Comparison of ENCODE assay signal across 23 cellular contexts in genomic region chr11:13134886-13135285, GRCh38.
DNase-seq lines count a peak whose midpoint lies in the region; ATAC-seq and TF ChIP-seq lines count a peak whose summit lies in the region.
"Had no signal": no experiment of that assay in that cellular context is flagged by ENCODE, and none has a peak within 500 bp of the region (broad histone marks: within the 10 kb centered on the region; RNA-seq: fewer than 3 reads in every experiment).

No MANE protein-coding gene starts in this region.

- WGBS in SK-N-SH (ENCODE audit: low lambda C conversion rate) = 96% methylated on average over 2 of the region's 2 CpGs
- WGBS in prostate gland = 87% methylated on average over 2 of the region's 2 CpGs

- H3K9me3 ChIP-seq in SK-N-SH = no peaks in the 10 kb centered on the region
- no peaks in the 10 kb centered on the region for H3K9me3 ChIP-seq in prostate gland
- H3K9me3 ChIP-seq: body of pancreas, gastrocnemius medialis, neutrophil, right atrium auricular region, tibial artery had no signal

- TF ChIP-seq CTCF in SK-N-SH (IDR thresholded peaks at IDR 0.05) (no peak), prostate gland (IDR thresholded peaks at IDR 0.05) (no peak), coronary artery (IDR thresholded peaks at IDR 0.05) (no peak)

- POLR2A ChIA-PET in SK-N-SH (lab: Yijun Ruan, JAX) = no interaction called here

- H3K27me3 ChIP-seq in SK-N-SH (ENCODE audit: insufficient read depth) = no peaks in the 10 kb centered on the region
- no peaks in the 10 kb centered on the region for H3K27me3 ChIP-seq in layer of hippocampus (ENCODE audit: control insufficient read depth, insufficient read depth, low read length)
- no peaks in the 10 kb centered on the region for H3K27me3 ChIP-seq in prostate gland (replicated peaks; ENCODE audit: insufficient read depth)
- H3K27me3 ChIP-seq: body of pancreas, gastrocnemius medialis, neutrophil, right atrium auricular region, tibial artery had no signal

- no peak for TF ChIP-seq EP300 in SK-N-SH (IDR thresholded peaks at IDR 0.05; ENCODE audit: borderline replicate concordance in 1 of 2, low read depth in 1 of 2, low read length in 1 of 2)

- TF ChIP-seq POLR2A in prostate gland (IDR thresholded peaks at IDR 0.05) = no peak

- no peak for ATAC-seq in SK-N-SH treated with all-trans-retinoic acid at 6 μM for 48 hours
- ATAC-seq: activated CD8-positive, alpha-beta T cell treated with anti-CD3 and anti-CD28 coated beads for 36 hours; body of pancreas; gastrocnemius medialis; stimulated activated memory B cell treated with anti-CD40 and anti-IgM and Interleukin-4, amounts not matched to agents 10 μg/mL and 1 μg/mL and 100 μg/mL, for 72 hours had no signal

- DNase-seq in SK-N-SH = no peak
- DNase-seq in SW480 (ENCODE audit: low spot score) = peak; percentile 74
- no peak for DNase-seq in D341Med (ENCODE audit: low spot score)
- no peak for DNase-seq in prostate gland (ENCODE audit: low spot score)
- no peak for DNase-seq in coronary artery (ENCODE audit: low spot score)
- DNase-seq: activated B cell treated with CpG ODN at 0.5 μM for 24 hours; activated CD8-positive, alpha-beta T cell treated with anti-CD3 and anti-CD28 coated beads for 36 hours; activated naive CD4-positive, alpha-beta T cell treated with anti-CD3 and anti-CD28 coated beads, Interleukin-2, amount 50 U/mL, for 16 hours; activated T-cell treated with anti-CD3 and anti-CD28 coated beads, Interleukin-2, amount 50 U/mL, for 48 hours; body of pancreas; CD4-positive, CD25-positive, alpha-beta regulatory T cell; dermis blood vessel endothelial cell; gastrocnemius medialis; NK-92 treated with Interleukin-12 subunit alpha and Interleukin-12 subunit beta, amount 100 ng/mL, for 24 hours; stimulated activated CD4-positive, alpha-beta T cell treated with anti-CD3 and anti-CD28 coated beads, Interleukin-15, amount 100 ng/mL, for 24 hours; tibial artery had no signal

- intact Hi-C loops in prostate gland (cut with DNase I) = no loop called here

- CTCF ChIA-PET in SK-N-SH (lab: Yijun Ruan, JAX) = interaction anchor here (1.7 kb wide), 1 partner anchor 11 kb away, joined by 4 read pairs; no protein-coding TSS in a partner anchor

- no peaks in the 10 kb centered on the region for H3K9me2 ChIP-seq in SK-N-SH

- no peak overlapping the region for H3K9ac ChIP-seq in SK-N-SH

- no peaks in the 10 kb centered on the region for H4K20me1 ChIP-seq in SK-N-SH (ENCODE audit: insufficient read depth)

- H2AFZ ChIP-seq in SK-N-SH (ENCODE audit: low read depth) = peak overlapping the region; percentile 49; the same call in 1 of the 2 replicates

- no peak for TF ChIP-seq RAD21 in SK-N-SH (IDR thresholded peaks at IDR 0.05; ENCODE audit: low read length)

- no peaks in the 10 kb centered on the region for H3F3A ChIP-seq in SK-N-SH (replicated peaks; ENCODE audit: insufficient read depth)

- H3K4me3 ChIP-seq in SK-N-SH (ENCODE audit: low read depth in 2 of 2, low read length in 1 of 2) = no peak overlapping the region
- no peak overlapping the region for H3K4me3 ChIP-seq in prostate gland
- no peak overlapping the region for H3K4me3 ChIP-seq in coronary artery
- H3K4me3 ChIP-seq: body of pancreas, gastrocnemius medialis, right atrium auricular region, tibial artery had no signal

- no peaks in the 10 kb centered on the region for H3K79me2 ChIP-seq in SK-N-SH (ENCODE audit: insufficient read depth)

- H3K36me3 ChIP-seq in SK-N-SH (replicated peaks in 1 of 2; ENCODE audit: control insufficient read depth in 1 of 2, insufficient read depth in 2 of 2, low read length in 1 of 2) = no peaks in the 10 kb centered on the region
- H3K36me3 ChIP-seq in prostate gland = no peaks in the 10 kb centered on the region
- H3K36me3 ChIP-seq: gastrocnemius medialis, neutrophil, right atrium auricular region, tibial artery had no signal

- peaks cover 0 to 7% of the 10 kb centered on the region in 2 experiments; a peak in 2 of 4 replicates for H3K4me1 ChIP-seq in SK-N-SH (ENCODE audit: control insufficient read depth in 1 of 2, insufficient read depth in 2 of 2, low read depth in 1 of 2, low read length in 1 of 2)
- H3K4me1 ChIP-seq in prostate gland (replicated peaks) = no peaks in the 10 kb centered on the region
- H3K4me1 ChIP-seq: gastrocnemius medialis, right atrium auricular region, tibial artery had no signal

- H3K4me2 ChIP-seq in SK-N-SH = no peak overlapping the region

- H3K27ac ChIP-seq in SK-N-SH (ENCODE audit: low read depth in 2 of 2, low read length in 1 of 2) (no peak overlapping the region), layer of hippocampus (ENCODE audit: low read depth, low read length) (peak overlapping the region; percentile 84), temporal lobe (ENCODE audit: low read depth, low read length) (peak overlapping the region; percentile 79), prostate gland (no peak overlapping the region), coronary artery (no peak overlapping the region)
- H3K27ac ChIP-seq: body of pancreas, gastrocnemius medialis, neutrophil, right atrium auricular region, RWPE1, tibial artery had no signal

TF ChIP-seq in SK-N-SH, 30 proteins besides CTCF, POLR2A, EP300 and RAD21:
- TF ChIP-seq GATA2 (CRISPR knock-in tag; IDR thresholded peaks at IDR 0.05) (no peak), IRF3 (IDR thresholded peaks at IDR 0.05; ENCODE audit: low read depth, low read length) (no peak), CHD2 (IDR thresholded peaks at IDR 0.05; ENCODE audit: low read length, partially characterized antibody) (no peak), FOXJ3 (CRISPR knock-in tag; IDR thresholded peaks at IDR 0.05) (no peak), TCF12 (IDR thresholded peaks at IDR 0.05) (no peak), SMC3 (IDR thresholded peaks at IDR 0.05; ENCODE audit: low read depth, low read length) (no peak)
- TF ChIP-seq, protein P1, sequence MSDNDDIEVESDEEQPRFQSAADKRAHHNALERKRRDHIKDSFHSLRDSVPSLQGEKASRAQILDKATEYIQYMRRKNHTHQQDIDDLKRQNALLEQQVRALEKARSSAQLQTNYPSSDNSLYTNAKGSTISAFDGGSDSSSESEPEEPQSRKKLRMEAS (IDR thresholded peaks at IDR 0.05; ENCODE audit: low read depth) = no peak
TF ChIP-seq in SK-N-SH: peak in this region for 0.

TF ChIP-seq in SK-N-SH treated with all-trans-retinoic acid at 6 μM for 48 hours, 23 proteins besides CTCF, POLR2A, EP300 and RAD21 (continues in another document):
- TF ChIP-seq ISL1 (CRISPR knock-in tag; IDR thresholded peaks at IDR 0.05) (no peak), PPARA (CRISPR knock-in tag; IDR thresholded peaks at IDR 0.05; ENCODE audit: borderline replicate concordance) (no peak), ARNTL (CRISPR knock-in tag; IDR thresholded peaks at IDR 0.05; ENCODE audit: borderline replicate concordance, low read depth) (no peak), CSRNP3 (CRISPR knock-in tag; IDR thresholded peaks at IDR 0.05) (no peak), GLIS3 (CRISPR knock-in tag; IDR thresholded peaks at IDR 0.05) (no peak), BACH2 (CRISPR knock-in tag; IDR thresholded peaks at IDR 0.05; ENCODE audit: borderline replicate concordance) (no peak), TCF4 (CRISPR knock-in tag; IDR thresholded peaks at IDR 0.05; ENCODE audit: borderline replicate concordance) (no peak), ZC3H10 (CRISPR knock-in tag; IDR thresholded peaks at IDR 0.05) (no peak), PATZ1 (CRISPR knock-in tag; IDR thresholded peaks at IDR 0.05; ENCODE audit: borderline replicate concordance) (no peak), RARB (CRISPR knock-in tag; IDR thresholded peaks at IDR 0.05) (no peak), ESRRG (CRISPR knock-in tag; IDR thresholded peaks at IDR 0.05) (no peak)

Comparison
In these comparisons a context has a peak if more than half of its experiments do, and no peak if none do; other contexts are left out.
1. H3K27ac ChIP-seq: peak in layer of hippocampus (single experiment) and temporal lobe (single experiment); none in SK-N-SH (0 of 2), prostate gland (0 of 2) and coronary artery (0 of 2).